1 cellular context compared by ENCODE assay signal in genomic region chr11:56889986-56890385, GRCh38.
TF ChIP-seq lines count a peak whose summit lies in the region.

No MANE protein-coding gene starts in this region.

TF ChIP-seq in GM23338, 12 proteins besides CTCF, POLR2A, EP300 and RAD21 (continued from another document):
- TF ChIP-seq REST (IDR thresholded peaks at IDR 0.05; ENCODE audit: unreplicated experiment) (no peak), ZNF114 (CRISPR knock-in tag; IDR thresholded peaks at IDR 0.05) (no peak), NANOG (IDR thresholded peaks at IDR 0.05; ENCODE audit: borderline replicate concordance) (no peak)
- TF ChIP-seq, protein P1, sequence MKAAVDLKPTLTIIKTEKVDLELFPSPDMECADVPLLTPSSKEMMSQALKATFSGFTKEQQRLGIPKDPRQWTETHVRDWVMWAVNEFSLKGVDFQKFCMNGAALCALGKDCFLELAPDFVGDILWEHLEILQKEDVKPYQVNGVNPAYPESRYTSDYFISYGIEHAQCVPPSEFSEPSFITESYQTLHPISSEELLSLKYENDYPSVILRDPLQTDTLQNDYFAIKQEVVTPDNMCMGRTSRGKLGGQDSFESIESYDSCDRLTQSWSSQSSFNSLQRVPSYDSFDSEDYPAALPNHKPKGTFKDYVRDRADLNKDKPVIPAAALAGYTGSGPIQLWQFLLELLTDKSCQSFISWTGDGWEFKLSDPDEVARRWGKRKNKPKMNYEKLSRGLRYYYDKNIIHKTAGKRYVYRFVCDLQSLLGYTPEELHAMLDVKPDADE (IDR thresholded peaks at IDR 0.05): no peak
